In genomic region chr11:121499405-121499804, GRCh38 we compare ENCODE assay signal across 1 cellular context.
TF ChIP-seq lines count a peak whose summit lies in the region.

No MANE protein-coding gene starts in this region.

TF ChIP-seq in WTC11, 78 proteins besides CTCF, POLR2A, EP300 and RAD21 (continued from another document):
- TF ChIP-seq, protein P1, sequence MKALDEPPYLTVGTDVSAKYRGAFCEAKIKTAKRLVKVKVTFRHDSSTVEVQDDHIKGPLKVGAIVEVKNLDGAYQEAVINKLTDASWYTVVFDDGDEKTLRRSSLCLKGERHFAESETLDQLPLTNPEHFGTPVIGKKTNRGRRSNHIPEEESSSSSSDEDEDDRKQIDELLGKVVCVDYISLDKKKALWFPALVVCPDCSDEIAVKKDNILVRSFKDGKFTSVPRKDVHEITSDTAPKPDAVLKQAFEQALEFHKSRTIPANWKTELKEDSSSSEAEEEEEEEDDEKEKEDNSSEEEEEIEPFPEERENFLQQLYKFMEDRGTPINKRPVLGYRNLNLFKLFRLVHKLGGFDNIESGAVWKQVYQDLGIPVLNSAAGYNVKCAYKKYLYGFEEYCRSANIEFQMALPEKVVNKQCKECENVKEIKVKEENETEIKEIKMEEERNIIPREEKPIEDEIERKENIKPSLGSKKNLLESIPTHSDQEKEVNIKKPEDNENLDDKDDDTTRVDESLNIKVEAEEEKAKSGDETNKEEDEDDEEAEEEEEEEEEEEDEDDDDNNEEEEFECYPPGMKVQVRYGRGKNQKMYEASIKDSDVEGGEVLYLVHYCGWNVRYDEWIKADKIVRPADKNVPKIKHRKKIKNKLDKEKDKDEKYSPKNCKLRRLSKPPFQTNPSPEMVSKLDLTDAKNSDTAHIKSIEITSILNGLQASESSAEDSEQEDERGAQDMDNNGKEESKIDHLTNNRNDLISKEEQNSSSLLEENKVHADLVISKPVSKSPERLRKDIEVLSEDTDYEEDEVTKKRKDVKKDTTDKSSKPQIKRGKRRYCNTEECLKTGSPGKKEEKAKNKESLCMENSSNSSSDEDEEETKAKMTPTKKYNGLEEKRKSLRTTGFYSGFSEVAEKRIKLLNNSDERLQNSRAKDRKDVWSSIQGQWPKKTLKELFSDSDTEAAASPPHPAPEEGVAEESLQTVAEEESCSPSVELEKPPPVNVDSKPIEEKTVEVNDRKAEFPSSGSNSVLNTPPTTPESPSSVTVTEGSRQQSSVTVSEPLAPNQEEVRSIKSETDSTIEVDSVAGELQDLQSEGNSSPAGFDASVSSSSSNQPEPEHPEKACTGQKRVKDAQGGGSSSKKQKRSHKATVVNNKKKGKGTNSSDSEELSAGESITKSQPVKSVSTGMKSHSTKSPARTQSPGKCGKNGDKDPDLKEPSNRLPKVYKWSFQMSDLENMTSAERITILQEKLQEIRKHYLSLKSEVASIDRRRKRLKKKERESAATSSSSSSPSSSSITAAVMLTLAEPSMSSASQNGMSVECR (CRISPR knock-in tag; IDR thresholded peaks at IDR 0.05; ENCODE audit: borderline replicate concordance) = no peak
- TF ChIP-seq, protein P2, sequence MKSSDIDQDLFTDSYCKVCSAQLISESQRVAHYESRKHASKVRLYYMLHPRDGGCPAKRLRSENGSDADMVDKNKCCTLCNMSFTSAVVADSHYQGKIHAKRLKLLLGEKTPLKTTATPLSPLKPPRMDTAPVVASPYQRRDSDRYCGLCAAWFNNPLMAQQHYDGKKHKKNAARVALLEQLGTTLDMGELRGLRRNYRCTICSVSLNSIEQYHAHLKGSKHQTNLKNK (CRISPR knock-in tag; IDR thresholded peaks at IDR 0.05) = no peak
- TF ChIP-seq, protein P3, sequence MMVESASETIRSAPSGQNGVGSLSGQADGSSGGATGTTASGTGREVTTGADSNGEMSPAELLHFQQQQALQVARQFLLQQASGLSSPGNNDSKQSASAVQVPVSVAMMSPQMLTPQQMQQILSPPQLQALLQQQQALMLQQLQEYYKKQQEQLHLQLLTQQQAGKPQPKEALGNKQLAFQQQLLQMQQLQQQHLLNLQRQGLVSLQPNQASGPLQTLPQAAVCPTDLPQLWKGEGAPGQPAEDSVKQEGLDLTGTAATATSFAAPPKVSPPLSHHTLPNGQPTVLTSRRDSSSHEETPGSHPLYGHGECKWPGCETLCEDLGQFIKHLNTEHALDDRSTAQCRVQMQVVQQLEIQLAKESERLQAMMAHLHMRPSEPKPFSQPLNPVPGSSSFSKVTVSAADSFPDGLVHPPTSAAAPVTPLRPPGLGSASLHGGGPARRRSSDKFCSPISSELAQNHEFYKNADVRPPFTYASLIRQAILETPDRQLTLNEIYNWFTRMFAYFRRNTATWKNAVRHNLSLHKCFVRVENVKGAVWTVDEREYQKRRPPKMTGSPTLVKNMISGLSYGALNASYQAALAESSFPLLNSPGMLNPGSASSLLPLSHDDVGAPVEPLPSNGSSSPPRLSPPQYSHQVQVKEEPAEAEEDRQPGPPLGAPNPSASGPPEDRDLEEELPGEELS (CRISPR knock-in tag; IDR thresholded peaks at IDR 0.05) = no peak
- TF ChIP-seq IRF2 (CRISPR knock-in tag; IDR thresholded peaks at IDR 0.05; ENCODE audit: borderline replicate concordance, low read depth) = no peak
